1 cellular context compared by ENCODE assay signal in the genomic region with DNA sequence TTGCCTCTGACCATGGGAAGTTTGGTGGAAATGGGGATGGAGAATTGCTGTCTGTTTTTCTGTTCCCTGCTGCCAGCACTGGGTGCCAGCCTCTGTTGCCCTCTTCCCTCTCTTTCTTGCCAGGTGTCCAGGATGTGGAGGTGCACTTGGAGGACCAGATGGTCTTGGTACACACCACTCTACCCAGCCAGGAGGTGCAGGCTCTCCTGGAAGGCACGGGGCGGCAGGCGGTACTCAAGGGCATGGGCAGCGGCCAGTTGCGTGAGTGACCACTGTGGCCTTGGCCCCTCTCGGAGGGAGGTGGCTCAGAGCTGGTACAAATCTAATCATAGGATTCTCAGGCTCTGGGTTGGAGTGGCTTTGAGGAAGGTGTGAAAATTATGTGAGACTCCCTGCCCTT.
TF ChIP-seq lines count a peak whose summit lies in the region.

No MANE protein-coding gene starts in this region.

TF ChIP-seq in HepG2, 621 proteins besides CTCF, POLR2A, EP300 and RAD21:
- TF ChIP-seq NONO (IDR thresholded peaks at IDR 0.05), result no peak
- no peak for TF ChIP-seq NONO (CRISPR knock-in tag; conservative IDR thresholded peaks at IDR 0.05)
